ENCODE assay signal across 25 cellular contexts in genomic region chr12:125018356-125018755, GRCh38. TPM values are rescaled to one million over a fixed set of nuclear protein-coding genes. Genes with fewer than 3 reads are reported as not detected.
DNase-seq lines count a peak whose midpoint lies in the region; ATAC-seq, FAIRE-seq and TF ChIP-seq lines count a peak whose summit lies in the region.
"Had no signal": no experiment of that assay in that cellular context is flagged by ENCODE, and none has a peak within 500 bp of the region (broad histone marks: within the 10 kb centered on the region; RNA-seq: fewer than 3 reads in every experiment).

No MANE protein-coding gene starts in this region.

- no peak overlapping the region for H2AK5ac ChIP-seq in H9 (ENCODE audit: insufficient read length, low read length)

- H3K18ac ChIP-seq in H9 (ENCODE audit: insufficient read length, low read depth, low read length), result no peak overlapping the region

- H2BK12ac ChIP-seq in H9 (ENCODE audit: insufficient read length, low read depth, low read length), result no peak overlapping the region

- H3K9me3 ChIP-seq in HepG2 (ENCODE audit: low read length) (no peaks in the 10 kb centered on the region), right lobe of liver (no peaks in the 10 kb centered on the region), H9 (ENCODE audit: control insufficient read depth, low read depth, low read length) (no peaks in the 10 kb centered on the region)
- H3K9me3 ChIP-seq: BE2C had no signal

- no peak overlapping the region for H2BK120ac ChIP-seq in H9 (ENCODE audit: low read depth, low read length, poor library complexity, severe bottlenecking)

- H3K27me3 Mint-ChIP-seq in H9 (ENCODE audit: low read depth) (no peaks in the 10 kb centered on the region), neural crest cell (ENCODE audit: low read depth) (no peaks in the 10 kb centered on the region)
- H3K27me3 Mint-ChIP-seq: CD4-positive, alpha-beta memory T cell; CD4-positive, CD25-positive, alpha-beta regulatory T cell; CD8-positive, alpha-beta memory T cell had no signal

- no peak overlapping the region for H4K5ac ChIP-seq in H9 (ENCODE audit: insufficient read length, low read depth, low read length)

- no peaks in the 10 kb centered on the region for H3K23me2 ChIP-seq in H9 (ENCODE audit: insufficient read length, low read depth, low read length, poor library complexity, severe bottlenecking)

- peaks cover 20 to 45% of the 10 kb centered on the region in 2 experiments for H3K36me3 ChIP-seq in HepG2 (replicated peaks in 1 of 2; ENCODE audit: control insufficient read depth in 1 of 2, insufficient read depth in 2 of 2, low read length in 2 of 2)
- no peaks in the 10 kb centered on the region for H3K36me3 ChIP-seq in right lobe of liver
- H3K36me3 ChIP-seq in bronchial epithelial cell (ENCODE audit: control insufficient read depth, insufficient read depth, low read length), result peaks cover 5% of the 10 kb centered on the region

- no TSS peak for BruUV-seq in HepG2 (replicated peaks; lab: Mats Ljungman, UMichigan)

- no peak overlapping the region for H3K27ac ChIP-seq in HepG2 (ENCODE audit: extremely low read length, insufficient read depth, low read length)
- no peak overlapping the region for H3K27ac ChIP-seq in right lobe of liver
- no peak overlapping the region for H3K27ac ChIP-seq in H9 (ENCODE audit: insufficient read length, low read depth, low read length)
- H3K27ac ChIP-seq: BLaER1 had no signal

- H3K9me3 Mint-ChIP-seq in H9 (no peaks in the 10 kb centered on the region), neural crest cell (peaks cover 2% of the 10 kb centered on the region)
- H3K9me3 Mint-ChIP-seq: CD4-positive, CD25-positive, alpha-beta regulatory T cell; CD8-positive, alpha-beta memory T cell had no signal

- H3K4me3 ChIP-seq in HepG2 (replicated peaks in 1 of 3; ENCODE audit: insufficient read depth in 1 of 3, low read depth in 2 of 3, low read length in 3 of 3), result no peak overlapping the region
- no peak overlapping the region for H3K4me3 ChIP-seq in right lobe of liver
- no peak overlapping the region for H3K4me3 ChIP-seq in bronchial epithelial cell (ENCODE audit: low read depth, low read length)
- H3K4me3 ChIP-seq: BLaER1 had no signal

- H3K23ac ChIP-seq in H9 (ENCODE audit: insufficient read length, low read depth, low read length), result no peak overlapping the region

- H4K8ac ChIP-seq in H9 (replicated peaks; ENCODE audit: insufficient read length, low read depth, low read length), result no peak overlapping the region

- TF ChIP-seq EP300 in HepG2 (IDR thresholded peaks at IDR 0.05; ENCODE audit: low read depth in 2 of 2, low read length in 2 of 2), result no peak
- TF ChIP-seq EP300 in HepG2 (CRISPR knock-in tag; IDR thresholded peaks at IDR 0.05; ENCODE audit: borderline replicate concordance), result no peak

- no peak overlapping the region for H2BK5ac ChIP-seq in H9 (ENCODE audit: insufficient read length, low read length)

- H3K36me3 Mint-ChIP-seq in H9 (ENCODE audit: insufficient read depth in 1 of 3, low read depth in 3 of 3) (peaks cover 32 to 57% (median 42%) of the 10 kb centered on the region in 3 experiments), neural crest cell (ENCODE audit: low read depth) (peaks cover 16% of the 10 kb centered on the region)

- H3K14ac ChIP-seq in H9 (ENCODE audit: insufficient read depth, low read length), result no peak overlapping the region

- intact Hi-C loops in HepG2 (cut with micrococcal nuclease; ENCODE audit: unreplicated experiment), result no loop called here
- intact Hi-C loops in right lobe of liver (cut with DNase I), result no loop called here

- H3K79me2 ChIP-seq in HepG2 (ENCODE audit: insufficient read depth, low read length) (no peaks in the 10 kb centered on the region), H9 (ENCODE audit: insufficient read depth, low read length) (no peaks in the 10 kb centered on the region)

- H3K9ac ChIP-seq in HepG2 (ENCODE audit: insufficient read depth, low read depth, low read length) (no peak overlapping the region), H9 (ENCODE audit: extremely low read depth, insufficient read length, low read length) (no peak overlapping the region)
- H3K9ac ChIP-seq: BLaER1 had no signal

- H3K27ac Mint-ChIP-seq in H9 (peak overlapping the region in 2 of 3 experiments; percentile 59 to 78; a peak in 2 of 7 replicates), neural crest cell (ENCODE audit: unreplicated experiment) (peak overlapping the region; percentile 83)
- H3K27ac Mint-ChIP-seq: CD4-positive, CD25-positive, alpha-beta regulatory T cell had no signal

- H2AFZ ChIP-seq in HepG2 (ENCODE audit: low read length), result no peak overlapping the region
- no peak overlapping the region for H2AFZ ChIP-seq in H9 (ENCODE audit: low read length)

- ATAC-seq in HepG2, result no peak
- ATAC-seq in right lobe of liver, result no peak
- no peak for ATAC-seq in SK-N-SH treated with all-trans-retinoic acid at 6 μM for 48 hours

- H2BK20ac ChIP-seq in H9 (ENCODE audit: low read depth, low read length, poor library complexity, severe bottlenecking), result no peak overlapping the region

- no peak for TF ChIP-seq POLR2A in HepG2 (IDR thresholded peaks at IDR 0.05; ENCODE audit: insufficient read depth in 1 of 2, low read depth in 2 of 2, low read length in 2 of 2)
- no peak for TF ChIP-seq POLR2A in right lobe of liver (IDR thresholded peaks at IDR 0.05)

- FAIRE-seq in HepG2 (lab: Jason Lieb, UNC), result no peak
- peak; percentile 93 for FAIRE-seq in bronchial epithelial cell (lab: Jason Lieb, UNC)
- FAIRE-seq: A204.1, G401.6, GM12891, GM19239 had no signal

- H3K4me1 Mint-ChIP-seq in H9, result no peaks in the 10 kb centered on the region
- peaks cover 5% of the 10 kb centered on the region for H3K4me1 Mint-ChIP-seq in neural crest cell
- H3K4me1 Mint-ChIP-seq: CD4-positive, alpha-beta memory T cell; CD4-positive, CD25-positive, alpha-beta regulatory T cell; CD8-positive, alpha-beta memory T cell had no signal

- in situ Hi-C loops in HepG2 (cut with HindIII; ENCODE audit: extremely low pct_ligation_motif_present, low pct_unique_long_range_greater_than_20kb), result no loop called here

- no peaks in the 10 kb centered on the region for H3K27me3 ChIP-seq in HepG2 (ENCODE audit: control insufficient read depth in 1 of 2, insufficient read depth in 2 of 2, low read length in 2 of 2)
- no peaks in the 10 kb centered on the region for H3K27me3 ChIP-seq in right lobe of liver
- H3K27me3 ChIP-seq in H9 (ENCODE audit: insufficient read depth, low read length), result no peaks in the 10 kb centered on the region
- no peaks in the 10 kb centered on the region for H3K27me3 ChIP-seq in bronchial epithelial cell (ENCODE audit: control insufficient read depth, insufficient read depth, low read length)
- H3K27me3 ChIP-seq: BE2C, BLaER1 had no signal

- H3T11ph ChIP-seq in H9 (ENCODE audit: low read length), result no peak overlapping the region

- H3K56ac ChIP-seq in H9 (ENCODE audit: insufficient read length, low read depth, low read length), result no peak overlapping the region

- no peak for TF ChIP-seq CTCF in HepG2 (CRISPR knock-in tag; IDR thresholded peaks at IDR 0.05)
- no peak for TF ChIP-seq CTCF in right lobe of liver (IDR thresholded peaks at IDR 0.05)
- no peak for TF ChIP-seq CTCF in H9 (conservative IDR thresholded peaks at IDR 0.05)
- TF ChIP-seq CTCF in bronchial epithelial cell (IDR thresholded peaks at IDR 0.05; ENCODE audit: insufficient read depth, low read length, severe bottlenecking), result no peak
- TF ChIP-seq CTCF in neural crest cell (conservative IDR thresholded peaks at IDR 0.05), result no peak

- no peak for DNase-seq in HepG2 (ENCODE audit: low spot score)
- no peak for DNase-seq in right lobe of liver
- DNase-seq in H9, result no peak
- DNase-seq in bronchial epithelial cell (ENCODE audit: low read depth), result no peak
- DNase-seq in neural crest cell (ENCODE audit: low read depth, low spot score), result no peak
- no peak for DNase-seq in DMS114 treated with DMSO at 0.1 percent for 48 hours (lab: John Stamatoyannopoulos, UW; ENCODE audit: unreplicated experiment)
- DNase-seq in NCI-H1436 treated with DMSO at 0.1 percent for 48 hours (lab: John Stamatoyannopoulos, UW), result no peak
- DNase-seq: 8988T; ACHN; BE2C; C1 segment of cervical spinal cord; CD4-positive, alpha-beta memory T cell; CD4-positive, CD25-positive, alpha-beta regulatory T cell; CD8-positive, alpha-beta memory T cell; COR-L47; DMS 273 treated with DMSO at 0.1 percent for 48 hours; DMS79 treated with DMSO at 0.1 percent for 48 hours; GF-D8 had no signal

- H3K4me3 Mint-ChIP-seq in H9 (no peak overlapping the region), neural crest cell (no peak overlapping the region)
- H3K4me3 Mint-ChIP-seq: CD14-positive monocyte; CD4-positive, alpha-beta memory T cell; CD4-positive, CD25-positive, alpha-beta regulatory T cell; CD8-positive, alpha-beta memory T cell had no signal

- no peak overlapping the region for H3K4ac ChIP-seq in H9 (ENCODE audit: low read depth, low read length)

- POLR2A ChIA-PET in HepG2 (lab: Yijun Ruan, JAX), result no interaction called here

- H3K4me2 ChIP-seq in HepG2 (ENCODE audit: low read depth, low read length) (no peak overlapping the region), H9 (ENCODE audit: insufficient read depth, insufficient read length, low read length) (no peak overlapping the region)
- H3K4me2 ChIP-seq: BLaER1 had no signal

- H4K20me1 ChIP-seq in HepG2 (ENCODE audit: insufficient read depth, low read length) (no peaks in the 10 kb centered on the region), H9 (ENCODE audit: control insufficient read depth, insufficient read depth, insufficient read length) (no peaks in the 10 kb centered on the region)

- 97% methylated on average over 11 of the region's 11 CpGs for WGBS in HepG2 (ENCODE audit: low lambda C conversion rate)
- 100% methylated on average over 5 of the region's 11 CpGs for WGBS in right lobe of liver (ENCODE audit: insufficient coverage, low coverage, low lambda C conversion rate, missing lambda C conversion rate)
- no CpG with 5 or more reads among the region's 11 CpGs for WGBS in H9 (ENCODE audit: extremely low coverage, insufficient read length, low lambda C conversion rate)

- CTCF ChIA-PET in HepG2 (lab: Yijun Ruan, JAX; ENCODE audit: low intra/inter-chr PET ratio, low total read pairs), result no interaction called here

- H3K4me1 ChIP-seq in HepG2 (ENCODE audit: insufficient read depth, low read length) (no peaks in the 10 kb centered on the region), right lobe of liver (no peaks in the 10 kb centered on the region), H9 (ENCODE audit: insufficient read depth, low read length) (no peaks in the 10 kb centered on the region)
- H3K4me1 ChIP-seq: BE2C had no signal

- H2BK15ac ChIP-seq in H9 (ENCODE audit: low read depth, low read length), result no peak overlapping the region

- no peak for TF ChIP-seq RAD21 in HepG2 (CRISPR knock-in tag; IDR thresholded peaks at IDR 0.05)

- H4K91ac ChIP-seq in H9 (ENCODE audit: insufficient read length, low read depth, low read length), result no peak overlapping the region

- no peaks in the 10 kb centered on the region for H3K79me1 ChIP-seq in H9 (ENCODE audit: insufficient read depth, low read depth, low read length, poor library complexity, severe bottlenecking)

RNA-seq across cellular contexts. Expression of gene BRI3BP, which starts 24.9 kb away (rescaled TPM):
- 17.6 and 21.1 TPM in 2 replicates for total RNA-seq in HepG2 (2016; rRNA removed; fragmentation: Illumina TruSeq; extraction: Trizol)
- total RNA-seq in HepG2 (2016; cell fraction: cytosol; rRNA removed; fragmentation: Illumina TruSeq; extraction: Trizol; ENCODE audit: low read depth), result 5.0 and 5.2 TPM in 2 replicates
- 16.5 and 21.3 TPM in 2 replicates for total RNA-seq in HepG2 (2016; cell fraction: insoluble cytoplasmic fraction; rRNA removed; fragmentation: Illumina TruSeq; extraction: Trizol)
- 14.9 and 15.7 TPM in 2 replicates for total RNA-seq in HepG2 (2016; cell fraction: membrane; rRNA removed; fragmentation: Illumina TruSeq; extraction: Trizol)
- 15.9 and 20.4 TPM in 2 replicates for total RNA-seq in HepG2 (2016; cell fraction: nucleus; rRNA removed; fragmentation: Illumina TruSeq; extraction: Trizol)
- 6.4 and 7.5 TPM in 2 replicates for polyA plus RNA-seq in HepG2 (2011; rRNA removed)
- polyA plus RNA-seq in HepG2 (2011; cell fraction: cytosol; rRNA removed), result 6.3 and 6.6 TPM in 2 replicates
- 2.9 and 3.0 TPM in 2 replicates for polyA plus RNA-seq in HepG2 (2011; cell fraction: nucleus; rRNA removed)
- polyA plus RNA-seq in HepG2 (2012), result 6.1 and 7.2 TPM in 2 replicates
- polyA plus RNA-seq in HepG2 (2016; cell fraction: cytosol; fragmentation: Illumina TruSeq; extraction: Trizol; ENCODE audit: low read depth), result 4.9 and 5.3 TPM in 2 replicates
- 13.2 and 14.3 TPM in 2 replicates for polyA plus RNA-seq in HepG2 (2016; cell fraction: insoluble cytoplasmic fraction; fragmentation: Illumina TruSeq; extraction: Trizol; ENCODE audit: low read depth)
- polyA plus RNA-seq in HepG2 (2016; cell fraction: membrane; fragmentation: Illumina TruSeq; extraction: Trizol; ENCODE audit: low read depth), result 9.2 TPM in 2 replicates
- polyA plus RNA-seq in HepG2 (2016; cell fraction: nucleus; fragmentation: Illumina TruSeq; extraction: Trizol; ENCODE audit: insufficient read depth, low read depth), result 20.9 and 21.2 TPM in 2 replicates
- polyA minus RNA-seq in HepG2 (2011; rRNA and poly(A)+ RNA removed; ENCODE audit: low replicate concordance), result 14.9 and 34.8 TPM in 2 replicates
- polyA minus RNA-seq in HepG2 (2011; cell fraction: cytosol; rRNA and poly(A)+ RNA removed), result 10.7 and 11.1 TPM in 2 replicates
- 5.8 and 6.5 TPM in 2 replicates for polyA minus RNA-seq in HepG2 (2011; cell fraction: nucleus; rRNA and poly(A)+ RNA removed)
- 10 to 100 TPM in 2 of 6 experiments, 1 to 10 TPM in 4; 4.7 to 11.4 (median 6.7) TPM for total RNA-seq in right lobe of liver
- total RNA-seq in H9 (2021), result 10.5 and 11.3 TPM in 2 replicates
- 11.6 and 14.8 TPM in 2 replicates for total RNA-seq in bronchial epithelial cell
- total RNA-seq in neural crest cell, result 18.6 and 19.0 TPM in 2 replicates

RNA-seq across cellular contexts. Expression of gene DHX37, which starts 29.4 kb away (rescaled TPM):
- total RNA-seq in HepG2 (2016; rRNA removed; fragmentation: Illumina TruSeq; extraction: Trizol), result 19.4 and 20.9 TPM in 2 replicates
- 3.8 and 4.4 TPM in 2 replicates for total RNA-seq in HepG2 (2016; cell fraction: cytosol; rRNA removed; fragmentation: Illumina TruSeq; extraction: Trizol; ENCODE audit: low read depth)
- 14.2 and 21.8 TPM in 2 replicates for total RNA-seq in HepG2 (2016; cell fraction: insoluble cytoplasmic fraction; rRNA removed; fragmentation: Illumina TruSeq; extraction: Trizol)
- total RNA-seq in HepG2 (2016; cell fraction: membrane; rRNA removed; fragmentation: Illumina TruSeq; extraction: Trizol), result 8.0 TPM in 2 replicates
- total RNA-seq in HepG2 (2016; cell fraction: nucleus; rRNA removed; fragmentation: Illumina TruSeq; extraction: Trizol), result 18.7 and 19.6 TPM in 2 replicates
- 6.0 and 7.6 TPM in 2 replicates for polyA plus RNA-seq in HepG2 (2011; rRNA removed)
- polyA plus RNA-seq in HepG2 (2011; cell fraction: cytosol; rRNA removed), result 3.9 and 5.3 TPM in 2 replicates
- 26.9 and 32.7 TPM in 2 replicates for polyA plus RNA-seq in HepG2 (2011; cell fraction: nucleus; rRNA removed)
- 7.8 and 12.7 TPM in 2 replicates for polyA plus RNA-seq in HepG2 (2012)
- 1.3 TPM in 2 replicates for polyA plus RNA-seq in HepG2 (2016; cell fraction: cytosol; fragmentation: Illumina TruSeq; extraction: Trizol; ENCODE audit: low read depth)
- polyA plus RNA-seq in HepG2 (2016; cell fraction: insoluble cytoplasmic fraction; fragmentation: Illumina TruSeq; extraction: Trizol; ENCODE audit: low read depth), result 13.2 and 17.5 TPM in 2 replicates
- 2.9 and 3.7 TPM in 2 replicates for polyA plus RNA-seq in HepG2 (2016; cell fraction: membrane; fragmentation: Illumina TruSeq; extraction: Trizol; ENCODE audit: low read depth)
- polyA plus RNA-seq in HepG2 (2016; cell fraction: nucleus; fragmentation: Illumina TruSeq; extraction: Trizol; ENCODE audit: insufficient read depth, low read depth), result 36.0 and 38.0 TPM in 2 replicates
- polyA minus RNA-seq in HepG2 (2011; rRNA and poly(A)+ RNA removed; ENCODE audit: low replicate concordance), result 23.1 and 33.6 TPM in 2 replicates
- polyA minus RNA-seq in HepG2 (2011; cell fraction: cytosol; rRNA and poly(A)+ RNA removed), result 9.8 and 11.1 TPM in 2 replicates
- polyA minus RNA-seq in HepG2 (2011; cell fraction: nucleus; rRNA and poly(A)+ RNA removed), result 11.6 and 13.4 TPM in 2 replicates
- 1 to 10 TPM; 5.2 to 8.7 (median 7.1) TPM for total RNA-seq in right lobe of liver
- 56.7 and 59.0 TPM in 2 replicates for total RNA-seq in H9 (2021)
- total RNA-seq in bronchial epithelial cell, result 9.2 and 14.0 TPM in 2 replicates
- total RNA-seq in neural crest cell, result 24.9 and 25.5 TPM in 2 replicates

RNA-seq across cellular contexts. Expression of gene AACS, which starts 46.9 kb away (rescaled TPM):
- total RNA-seq in HepG2 (2016; rRNA removed; fragmentation: Illumina TruSeq; extraction: Trizol), result 26.3 and 28.8 TPM in 2 replicates
- 8.4 and 10.7 TPM in 2 replicates for total RNA-seq in HepG2 (2016; cell fraction: cytosol; rRNA removed; fragmentation: Illumina TruSeq; extraction: Trizol; ENCODE audit: low read depth)
- total RNA-seq in HepG2 (2016; cell fraction: insoluble cytoplasmic fraction; rRNA removed; fragmentation: Illumina TruSeq; extraction: Trizol), result 22.7 and 29.1 TPM in 2 replicates
- total RNA-seq in HepG2 (2016; cell fraction: membrane; rRNA removed; fragmentation: Illumina TruSeq; extraction: Trizol), result 18.6 and 20.0 TPM in 2 replicates
- total RNA-seq in HepG2 (2016; cell fraction: nucleus; rRNA removed; fragmentation: Illumina TruSeq; extraction: Trizol), result 22.1 and 23.1 TPM in 2 replicates
- 23.3 and 23.5 TPM in 2 replicates for polyA plus RNA-seq in HepG2 (2011; rRNA removed)
- 19.3 and 21.2 TPM in 2 replicates for polyA plus RNA-seq in HepG2 (2011; cell fraction: cytosol; rRNA removed)
- 37.9 and 38.1 TPM in 2 replicates for polyA plus RNA-seq in HepG2 (2011; cell fraction: nucleus; rRNA removed)
- polyA plus RNA-seq in HepG2 (2012), result 23.5 and 30.2 TPM in 2 replicates
- polyA plus RNA-seq in HepG2 (2016; cell fraction: cytosol; fragmentation: Illumina TruSeq; extraction: Trizol; ENCODE audit: low read depth), result 4.5 and 5.2 TPM in 2 replicates
- 22.1 and 25.9 TPM in 2 replicates for polyA plus RNA-seq in HepG2 (2016; cell fraction: insoluble cytoplasmic fraction; fragmentation: Illumina TruSeq; extraction: Trizol; ENCODE audit: low read depth)
- 10.6 and 13.7 TPM in 2 replicates for polyA plus RNA-seq in HepG2 (2016; cell fraction: membrane; fragmentation: Illumina TruSeq; extraction: Trizol; ENCODE audit: low read depth)
- 30.6 and 33.2 TPM in 2 replicates for polyA plus RNA-seq in HepG2 (2016; cell fraction: nucleus; fragmentation: Illumina TruSeq; extraction: Trizol; ENCODE audit: insufficient read depth, low read depth)
- polyA minus RNA-seq in HepG2 (2011; rRNA and poly(A)+ RNA removed; ENCODE audit: low replicate concordance), result 35.1 and 50.6 TPM in 2 replicates
- 17.8 and 17.9 TPM in 2 replicates for polyA minus RNA-seq in HepG2 (2011; cell fraction: cytosol; rRNA and poly(A)+ RNA removed)
- 23.1 and 26.7 TPM in 2 replicates for polyA minus RNA-seq in HepG2 (2011; cell fraction: nucleus; rRNA and poly(A)+ RNA removed)
- total RNA-seq in right lobe of liver, result 10 to 100 TPM in 1 of 6 experiments, 1 to 10 TPM in 5; 3.2 to 11.3 (median 4.8) TPM
- 32.7 and 35.0 TPM in 2 replicates for total RNA-seq in H9 (2021)
- total RNA-seq in bronchial epithelial cell, result 30.5 and 43.0 TPM in 2 replicates
- total RNA-seq in neural crest cell, result 31.9 and 32.2 TPM in 2 replicates
